ENCODE assay signal across 8 cellular contexts in the genomic region with DNA sequence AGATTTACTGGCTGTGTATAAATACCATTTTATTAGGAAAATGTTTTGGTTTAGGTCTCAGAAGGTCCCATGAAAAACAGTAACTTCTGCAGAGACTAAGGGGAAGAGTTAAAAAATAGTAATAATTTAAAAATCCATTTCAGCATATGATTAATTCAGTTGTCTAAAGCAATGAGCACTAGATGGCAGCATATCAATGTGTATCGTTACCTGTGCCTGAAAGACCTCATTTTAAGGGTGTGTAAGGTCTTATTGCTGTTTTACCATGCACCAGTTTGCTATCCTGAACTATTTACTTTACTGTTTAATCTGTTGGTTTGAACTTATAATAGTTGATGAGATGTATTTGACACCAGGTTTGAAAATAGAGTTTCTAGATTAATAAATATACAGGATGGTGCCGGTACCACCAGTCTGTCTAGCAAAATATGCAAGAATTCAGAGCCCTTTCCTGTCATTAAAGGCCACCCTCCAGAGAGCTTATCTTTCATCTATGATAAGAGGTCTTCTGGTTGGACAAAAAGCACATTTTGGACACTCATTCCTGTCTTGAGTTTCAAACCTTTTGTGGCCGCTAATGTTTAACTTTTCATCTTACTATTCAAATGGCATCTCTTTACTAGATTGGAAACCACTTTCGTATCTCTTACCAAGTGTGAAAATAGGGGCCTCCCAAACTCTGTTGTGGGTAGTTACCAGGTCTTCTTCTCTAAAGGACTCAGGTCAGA. TPM values are rescaled to one million over a fixed set of nuclear protein-coding genes. Genes with fewer than 3 reads are reported as not detected.
DNase-seq lines count a peak whose midpoint lies in the region; ATAC-seq lines count a peak whose summit lies in the region.

No MANE protein-coding gene starts in this region.

- no peaks in the 10 kb centered on the region for H3K9me3 Mint-ChIP-seq in central memory CD8-positive, alpha-beta T cell

- no peaks in the 10 kb centered on the region for H3K4me1 Mint-ChIP-seq in central memory CD8-positive, alpha-beta T cell

- DNase-seq in SIG-M5 treated with dmso at 0.1 percent for 504 hours (lab: John Stamatoyannopoulos, UW; ENCODE audit: unreplicated experiment) = peak; percentile 35
- no peak for DNase-seq in SIG-M5 (lab: John Stamatoyannopoulos, UW)
- DNase-seq in NOMO-1 treated with dmso at 0.1 percent for 144 hours (lab: John Stamatoyannopoulos, UW; ENCODE audit: unreplicated experiment) = peak; percentile 12
- no peak for DNase-seq in central memory CD8-positive, alpha-beta T cell (ENCODE audit: low spot score in 2 of 2)
- peak; percentile 61 to 77 for DNase-seq in lung microvascular endothelial cell (ENCODE audit: low read depth in 2 of 2)
- no peak for DNase-seq in GM19238 (ENCODE audit: insufficient read length, low spot score)

- H3K4me3 Mint-ChIP-seq in central memory CD8-positive, alpha-beta T cell = no peak overlapping the region

- peak; percentile 95 for ATAC-seq in GM21381 (IDR thresholded peaks at IDR 0.05; ENCODE audit: unreplicated experiment)
- ATAC-seq in HG03521 (IDR thresholded peaks at IDR 0.05; ENCODE audit: unreplicated experiment) = peak; percentile 88
- peak; percentile 76 for ATAC-seq in central memory CD8-positive, alpha-beta T cell (replicated peaks; ENCODE audit: extremely low read depth, poor library complexity, severe bottlenecking)

- no peaks in the 10 kb centered on the region for H3K36me3 Mint-ChIP-seq in central memory CD8-positive, alpha-beta T cell (ENCODE audit: insufficient read depth)

- no peak overlapping the region for H3K27ac Mint-ChIP-seq in central memory CD8-positive, alpha-beta T cell (ENCODE audit: low read depth)

- H3K27me3 Mint-ChIP-seq in central memory CD8-positive, alpha-beta T cell = no peaks in the 10 kb centered on the region

RNA-seq across cellular contexts. Expression of gene AHI1, which starts 8.9 kb away (rescaled TPM):
- total RNA-seq in lung microvascular endothelial cell = 5.0 and 7.9 TPM in 2 replicates

Comparison
In these comparisons a context has a peak if more than half of its experiments do, and no peak if none do; other contexts are left out.
1. DNase-seq: peak in SIG-M5 treated with dmso at 0.1 percent for 504 hours (single experiment), NOMO-1 treated with dmso at 0.1 percent for 144 hours (single experiment) and lung microvascular endothelial cell (2 of 2); none in SIG-M5 (single experiment), central memory CD8-positive, alpha-beta T cell (0 of 2) and GM19238 (single experiment).
2. Peak in every context shown above with its lines, with median percentiles within 50 percentile points of each other: ATAC-seq.